ENCODE assay signal across 1 cellular context in genomic region chr18:35703043-35703688, GRCh38.
TF ChIP-seq lines count a peak whose summit lies in the region.

No MANE protein-coding gene starts in this region.

TF ChIP-seq in GM23338, 12 proteins besides CTCF, POLR2A, EP300 and RAD21 (continued from another document):
- TF ChIP-seq REST (IDR thresholded peaks at IDR 0.05; ENCODE audit: unreplicated experiment) = no peak
